ENCODE assay signal across 1 cellular context in the genomic region with DNA sequence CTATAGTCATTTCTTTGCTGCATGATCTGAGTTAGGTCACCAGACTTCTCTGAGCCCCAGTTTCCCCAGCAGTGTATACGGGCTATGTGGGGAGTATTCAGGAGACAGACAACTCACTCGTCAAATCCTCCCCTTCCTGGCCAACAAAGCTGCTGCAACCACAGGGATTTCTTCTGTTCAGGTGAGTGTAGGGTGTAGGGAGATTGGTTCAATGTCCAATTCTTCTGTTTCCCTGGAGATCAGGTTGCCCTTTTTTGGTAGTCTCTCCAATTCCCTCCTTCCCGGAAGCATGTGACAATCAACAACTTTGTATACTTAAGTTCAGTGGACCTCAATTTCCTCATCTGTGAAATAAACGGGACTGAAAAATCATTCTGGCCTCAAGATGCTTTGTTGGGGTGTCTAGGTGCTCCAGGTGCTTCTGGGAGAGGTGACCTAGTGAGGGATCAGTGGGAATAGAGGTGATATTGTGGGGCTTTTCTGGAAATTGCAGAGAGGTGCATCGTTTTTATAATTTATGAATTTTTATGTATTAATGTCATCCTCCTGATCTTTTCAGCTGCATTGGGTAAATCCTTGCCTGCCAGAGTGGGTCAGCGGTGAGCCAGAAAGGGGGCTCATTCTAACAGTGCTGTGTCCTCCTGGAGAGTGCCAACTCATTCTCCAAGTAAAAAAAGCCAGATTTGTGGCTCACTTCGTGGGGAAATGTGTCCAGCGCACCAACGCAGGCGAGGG.
TF ChIP-seq lines count a peak whose summit lies in the region.

No MANE protein-coding gene starts in this region.

TF ChIP-seq in HepG2, 621 proteins besides CTCF, POLR2A, EP300 and RAD21 (continued from another document and continues in another):
- TF ChIP-seq PRPF4 (IDR thresholded peaks at IDR 0.05; ENCODE audit: low read depth, low read length, poor library complexity, severe bottlenecking), result no peak
- TF ChIP-seq, protein P1, sequence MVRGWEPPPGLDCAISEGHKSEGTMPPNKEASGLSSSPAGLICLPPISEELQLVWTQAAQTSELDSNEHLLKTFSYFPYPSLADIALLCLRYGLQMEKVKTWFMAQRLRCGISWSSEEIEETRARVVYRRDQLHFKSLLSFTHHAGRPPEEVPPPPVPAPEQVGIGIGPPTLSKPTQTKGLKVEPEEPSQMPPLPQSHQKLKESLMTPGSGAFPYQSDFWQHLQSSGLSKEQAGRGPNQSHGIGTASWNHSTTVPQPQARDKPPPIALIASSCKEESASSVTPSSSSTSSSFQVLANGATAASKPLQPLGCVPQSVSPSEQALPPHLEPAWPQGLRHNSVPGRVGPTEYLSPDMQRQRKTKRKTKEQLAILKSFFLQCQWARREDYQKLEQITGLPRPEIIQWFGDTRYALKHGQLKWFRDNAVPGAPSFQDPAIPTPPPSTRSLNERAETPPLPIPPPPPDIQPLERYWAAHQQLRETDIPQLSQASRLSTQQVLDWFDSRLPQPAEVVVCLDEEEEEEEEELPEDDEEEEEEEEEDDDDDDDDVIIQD (CRISPR knock-in tag; IDR thresholded peaks at IDR 0.05; ENCODE audit: low read depth), result peak; percentile 62; the same call in 1 of the 2 replicates
- no peak for TF ChIP-seq SOX6 (IDR thresholded peaks at IDR 0.05)
- TF ChIP-seq SOX6 (CRISPR knock-in tag; IDR thresholded peaks at IDR 0.05), result peak; percentile 76
- TF ChIP-seq ZNF496 (CRISPR knock-in tag; IDR thresholded peaks at IDR 0.05; ENCODE audit: insufficient replicate concordance), result no peak
- TF ChIP-seq THAP11 (CRISPR knock-in tag; IDR thresholded peaks at IDR 0.05), result no peak
- peak; percentile 68; the same call in 1 of the 2 replicates for TF ChIP-seq RFX3 (CRISPR knock-in tag; IDR thresholded peaks at IDR 0.05)
- TF ChIP-seq ZBTB42 (CRISPR knock-in tag; IDR thresholded peaks at IDR 0.05), result no peak
- no peak for TF ChIP-seq ADNP (CRISPR knock-in tag; IDR thresholded peaks at IDR 0.05)
- TF ChIP-seq, protein P2, sequence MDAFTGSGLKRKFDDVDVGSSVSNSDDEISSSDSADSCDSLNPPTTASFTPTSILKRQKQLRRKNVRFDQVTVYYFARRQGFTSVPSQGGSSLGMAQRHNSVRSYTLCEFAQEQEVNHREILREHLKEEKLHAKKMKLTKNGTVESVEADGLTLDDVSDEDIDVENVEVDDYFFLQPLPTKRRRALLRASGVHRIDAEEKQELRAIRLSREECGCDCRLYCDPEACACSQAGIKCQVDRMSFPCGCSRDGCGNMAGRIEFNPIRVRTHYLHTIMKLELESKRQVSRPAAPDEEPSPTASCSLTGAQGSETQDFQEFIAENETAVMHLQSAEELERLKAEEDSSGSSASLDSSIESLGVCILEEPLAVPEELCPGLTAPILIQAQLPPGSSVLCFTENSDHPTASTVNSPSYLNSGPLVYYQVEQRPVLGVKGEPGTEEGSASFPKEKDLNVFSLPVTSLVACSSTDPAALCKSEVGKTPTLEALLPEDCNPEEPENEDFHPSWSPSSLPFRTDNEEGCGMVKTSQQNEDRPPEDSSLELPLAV (CRISPR knock-in tag; conservative IDR thresholded peaks at IDR 0.05; ENCODE audit: low read depth), result no peak
- TF ChIP-seq MBD4 (IDR thresholded peaks at IDR 0.05; ENCODE audit: borderline replicate concordance, low read length), result no peak
- no peak for TF ChIP-seq ZNF572 (CRISPR knock-in tag; IDR thresholded peaks at IDR 0.05)
- TF ChIP-seq MED8 (CRISPR knock-in tag; IDR thresholded peaks at IDR 0.05; ENCODE audit: insufficient replicate concordance), result peak; percentile 72
- TF ChIP-seq, protein P3, sequence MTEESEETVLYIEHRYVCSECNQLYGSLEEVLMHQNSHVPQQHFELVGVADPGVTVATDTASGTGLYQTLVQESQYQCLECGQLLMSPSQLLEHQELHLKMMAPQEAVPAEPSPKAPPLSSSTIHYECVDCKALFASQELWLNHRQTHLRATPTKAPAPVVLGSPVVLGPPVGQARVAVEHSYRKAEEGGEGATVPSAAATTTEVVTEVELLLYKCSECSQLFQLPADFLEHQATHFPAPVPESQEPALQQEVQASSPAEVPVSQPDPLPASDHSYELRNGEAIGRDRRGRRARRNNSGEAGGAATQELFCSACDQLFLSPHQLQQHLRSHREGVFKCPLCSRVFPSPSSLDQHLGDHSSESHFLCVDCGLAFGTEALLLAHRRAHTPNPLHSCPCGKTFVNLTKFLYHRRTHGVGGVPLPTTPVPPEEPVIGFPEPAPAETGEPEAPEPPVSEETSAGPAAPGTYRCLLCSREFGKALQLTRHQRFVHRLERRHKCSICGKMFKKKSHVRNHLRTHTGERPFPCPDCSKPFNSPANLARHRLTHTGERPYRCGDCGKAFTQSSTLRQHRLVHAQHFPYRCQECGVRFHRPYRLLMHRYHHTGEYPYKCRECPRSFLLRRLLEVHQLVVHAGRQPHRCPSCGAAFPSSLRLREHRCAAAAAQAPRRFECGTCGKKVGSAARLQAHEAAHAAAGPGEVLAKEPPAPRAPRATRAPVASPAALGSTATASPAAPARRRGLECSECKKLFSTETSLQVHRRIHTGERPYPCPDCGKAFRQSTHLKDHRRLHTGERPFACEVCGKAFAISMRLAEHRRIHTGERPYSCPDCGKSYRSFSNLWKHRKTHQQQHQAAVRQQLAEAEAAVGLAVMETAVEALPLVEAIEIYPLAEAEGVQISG (CRISPR knock-in tag; IDR thresholded peaks at IDR 0.05), result no peak
- no peak for TF ChIP-seq FOXJ3 (CRISPR knock-in tag; IDR thresholded peaks at IDR 0.05; ENCODE audit: borderline replicate concordance)
- TF ChIP-seq, protein P4, sequence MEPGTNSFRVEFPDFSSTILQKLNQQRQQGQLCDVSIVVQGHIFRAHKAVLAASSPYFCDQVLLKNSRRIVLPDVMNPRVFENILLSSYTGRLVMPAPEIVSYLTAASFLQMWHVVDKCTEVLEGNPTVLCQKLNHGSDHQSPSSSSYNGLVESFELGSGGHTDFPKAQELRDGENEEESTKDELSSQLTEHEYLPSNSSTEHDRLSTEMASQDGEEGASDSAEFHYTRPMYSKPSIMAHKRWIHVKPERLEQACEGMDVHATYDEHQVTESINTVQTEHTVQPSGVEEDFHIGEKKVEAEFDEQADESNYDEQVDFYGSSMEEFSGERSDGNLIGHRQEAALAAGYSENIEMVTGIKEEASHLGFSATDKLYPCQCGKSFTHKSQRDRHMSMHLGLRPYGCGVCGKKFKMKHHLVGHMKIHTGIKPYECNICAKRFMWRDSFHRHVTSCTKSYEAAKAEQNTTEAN (CRISPR knock-in tag; conservative IDR thresholded peaks at IDR 0.05), result no peak
- TF ChIP-seq ZNF577 (CRISPR knock-in tag; IDR thresholded peaks at IDR 0.05; ENCODE audit: borderline replicate concordance, low read depth), result no peak
- no peak for TF ChIP-seq ZNF570 (CRISPR knock-in tag; IDR thresholded peaks at IDR 0.05; ENCODE audit: borderline replicate concordance)
- no peak for TF ChIP-seq ZNF589 (CRISPR knock-in tag; conservative IDR thresholded peaks at IDR 0.05)
- peak; percentile 79 for TF ChIP-seq TGIF2 (CRISPR knock-in tag; IDR thresholded peaks at IDR 0.05)
- TF ChIP-seq PAF1 (CRISPR knock-in tag; IDR thresholded peaks at IDR 0.05), result no peak; the same call in 1 of the 2 replicates
- no peak for TF ChIP-seq HNRNPL (IDR thresholded peaks at IDR 0.05; ENCODE audit: low read depth, low read length)
- no peak for TF ChIP-seq CENPX (CRISPR knock-in tag; IDR thresholded peaks at IDR 0.05)
- TF ChIP-seq SCMH1 (CRISPR knock-in tag; IDR thresholded peaks at IDR 0.05; ENCODE audit: borderline replicate concordance), result no peak
- TF ChIP-seq, protein P5, sequence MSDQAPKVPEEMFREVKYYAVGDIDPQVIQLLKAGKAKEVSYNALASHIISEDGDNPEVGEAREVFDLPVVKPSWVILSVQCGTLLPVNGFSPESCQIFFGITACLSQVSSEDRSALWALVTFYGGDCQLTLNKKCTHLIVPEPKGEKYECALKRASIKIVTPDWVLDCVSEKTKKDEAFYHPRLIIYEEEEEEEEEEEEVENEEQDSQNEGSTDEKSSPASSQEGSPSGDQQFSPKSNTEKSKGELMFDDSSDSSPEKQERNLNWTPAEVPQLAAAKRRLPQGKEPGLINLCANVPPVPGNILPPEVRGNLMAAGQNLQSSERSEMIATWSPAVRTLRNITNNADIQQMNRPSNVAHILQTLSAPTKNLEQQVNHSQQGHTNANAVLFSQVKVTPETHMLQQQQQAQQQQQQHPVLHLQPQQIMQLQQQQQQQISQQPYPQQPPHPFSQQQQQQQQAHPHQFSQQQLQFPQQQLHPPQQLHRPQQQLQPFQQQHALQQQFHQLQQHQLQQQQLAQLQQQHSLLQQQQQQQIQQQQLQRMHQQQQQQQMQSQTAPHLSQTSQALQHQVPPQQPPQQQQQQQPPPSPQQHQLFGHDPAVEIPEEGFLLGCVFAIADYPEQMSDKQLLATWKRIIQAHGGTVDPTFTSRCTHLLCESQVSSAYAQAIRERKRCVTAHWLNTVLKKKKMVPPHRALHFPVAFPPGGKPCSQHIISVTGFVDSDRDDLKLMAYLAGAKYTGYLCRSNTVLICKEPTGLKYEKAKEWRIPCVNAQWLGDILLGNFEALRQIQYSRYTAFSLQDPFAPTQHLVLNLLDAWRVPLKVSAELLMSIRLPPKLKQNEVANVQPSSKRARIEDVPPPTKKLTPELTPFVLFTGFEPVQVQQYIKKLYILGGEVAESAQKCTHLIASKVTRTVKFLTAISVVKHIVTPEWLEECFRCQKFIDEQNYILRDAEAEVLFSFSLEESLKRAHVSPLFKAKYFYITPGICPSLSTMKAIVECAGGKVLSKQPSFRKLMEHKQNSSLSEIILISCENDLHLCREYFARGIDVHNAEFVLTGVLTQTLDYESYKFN (CRISPR knock-in tag; conservative IDR thresholded peaks at IDR 0.05), result peak; percentile 77
- TF ChIP-seq HNRNPH1 (optimal IDR thresholded peaks at IDR 0.05; ENCODE audit: low read depth, low read length), result no peak
- peak; percentile 92; the same call in 1 of the 2 replicates for TF ChIP-seq CHD4 (IDR thresholded peaks at IDR 0.05; ENCODE audit: borderline replicate concordance, low read length)
- TF ChIP-seq, protein P6, sequence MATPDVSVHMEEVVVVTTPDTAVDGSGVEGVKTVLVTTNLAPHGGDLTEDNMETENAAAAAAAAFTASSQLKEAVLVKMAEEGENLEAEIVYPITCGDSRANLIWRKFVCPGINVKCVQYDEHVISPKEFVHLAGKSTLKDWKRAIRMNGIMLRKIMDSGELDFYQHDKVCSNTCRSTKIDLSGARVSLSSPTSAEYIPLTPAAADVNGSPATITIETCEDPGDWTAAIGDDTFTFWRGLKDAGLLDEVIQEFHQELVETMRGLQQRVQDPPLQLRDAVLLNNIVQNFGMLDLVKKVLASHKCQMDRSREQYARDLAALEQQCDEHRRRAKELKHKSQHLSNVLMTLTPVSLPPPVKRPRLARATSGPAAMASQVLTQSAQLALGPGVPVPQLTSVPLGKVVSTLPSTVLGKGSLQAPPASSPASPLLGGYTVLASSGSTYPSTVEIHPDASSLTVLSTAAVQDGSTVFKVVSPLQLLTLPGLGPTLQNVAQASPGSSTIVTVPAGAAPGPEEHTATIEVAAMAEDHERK (CRISPR knock-in tag; IDR thresholded peaks at IDR 0.05; ENCODE audit: low read depth), result no peak
- peak; percentile 48; the same call in 1 of the 2 replicates for TF ChIP-seq MIER3 (CRISPR knock-in tag; IDR thresholded peaks at IDR 0.05; ENCODE audit: borderline replicate concordance)
- TF ChIP-seq ZNF234 (CRISPR knock-in tag; conservative IDR thresholded peaks at IDR 0.05), result no peak
- no peak for TF ChIP-seq RBAK (CRISPR knock-in tag; IDR thresholded peaks at IDR 0.05)
- TF ChIP-seq MTA3 (CRISPR knock-in tag; IDR thresholded peaks at IDR 0.05), result no peak
- TF ChIP-seq ZSCAN25 (CRISPR knock-in tag; IDR thresholded peaks at IDR 0.05), result no peak; the same call in 1 of the 2 replicates
- TF ChIP-seq CREM (IDR thresholded peaks at IDR 0.05), result peak; percentile 39; the same call in 1 of the 2 replicates
- no peak for TF ChIP-seq CREM (CRISPR knock-in tag; IDR thresholded peaks at IDR 0.05)
- no peak for TF ChIP-seq ZNF674 (CRISPR knock-in tag; IDR thresholded peaks at IDR 0.05; ENCODE audit: low read depth)
- TF ChIP-seq KAT8 (CRISPR knock-in tag; IDR thresholded peaks at IDR 0.05), result peak; percentile 71
- TF ChIP-seq ZNF777 (CRISPR knock-in tag; IDR thresholded peaks at IDR 0.05), result no peak
- TF ChIP-seq, protein P7, sequence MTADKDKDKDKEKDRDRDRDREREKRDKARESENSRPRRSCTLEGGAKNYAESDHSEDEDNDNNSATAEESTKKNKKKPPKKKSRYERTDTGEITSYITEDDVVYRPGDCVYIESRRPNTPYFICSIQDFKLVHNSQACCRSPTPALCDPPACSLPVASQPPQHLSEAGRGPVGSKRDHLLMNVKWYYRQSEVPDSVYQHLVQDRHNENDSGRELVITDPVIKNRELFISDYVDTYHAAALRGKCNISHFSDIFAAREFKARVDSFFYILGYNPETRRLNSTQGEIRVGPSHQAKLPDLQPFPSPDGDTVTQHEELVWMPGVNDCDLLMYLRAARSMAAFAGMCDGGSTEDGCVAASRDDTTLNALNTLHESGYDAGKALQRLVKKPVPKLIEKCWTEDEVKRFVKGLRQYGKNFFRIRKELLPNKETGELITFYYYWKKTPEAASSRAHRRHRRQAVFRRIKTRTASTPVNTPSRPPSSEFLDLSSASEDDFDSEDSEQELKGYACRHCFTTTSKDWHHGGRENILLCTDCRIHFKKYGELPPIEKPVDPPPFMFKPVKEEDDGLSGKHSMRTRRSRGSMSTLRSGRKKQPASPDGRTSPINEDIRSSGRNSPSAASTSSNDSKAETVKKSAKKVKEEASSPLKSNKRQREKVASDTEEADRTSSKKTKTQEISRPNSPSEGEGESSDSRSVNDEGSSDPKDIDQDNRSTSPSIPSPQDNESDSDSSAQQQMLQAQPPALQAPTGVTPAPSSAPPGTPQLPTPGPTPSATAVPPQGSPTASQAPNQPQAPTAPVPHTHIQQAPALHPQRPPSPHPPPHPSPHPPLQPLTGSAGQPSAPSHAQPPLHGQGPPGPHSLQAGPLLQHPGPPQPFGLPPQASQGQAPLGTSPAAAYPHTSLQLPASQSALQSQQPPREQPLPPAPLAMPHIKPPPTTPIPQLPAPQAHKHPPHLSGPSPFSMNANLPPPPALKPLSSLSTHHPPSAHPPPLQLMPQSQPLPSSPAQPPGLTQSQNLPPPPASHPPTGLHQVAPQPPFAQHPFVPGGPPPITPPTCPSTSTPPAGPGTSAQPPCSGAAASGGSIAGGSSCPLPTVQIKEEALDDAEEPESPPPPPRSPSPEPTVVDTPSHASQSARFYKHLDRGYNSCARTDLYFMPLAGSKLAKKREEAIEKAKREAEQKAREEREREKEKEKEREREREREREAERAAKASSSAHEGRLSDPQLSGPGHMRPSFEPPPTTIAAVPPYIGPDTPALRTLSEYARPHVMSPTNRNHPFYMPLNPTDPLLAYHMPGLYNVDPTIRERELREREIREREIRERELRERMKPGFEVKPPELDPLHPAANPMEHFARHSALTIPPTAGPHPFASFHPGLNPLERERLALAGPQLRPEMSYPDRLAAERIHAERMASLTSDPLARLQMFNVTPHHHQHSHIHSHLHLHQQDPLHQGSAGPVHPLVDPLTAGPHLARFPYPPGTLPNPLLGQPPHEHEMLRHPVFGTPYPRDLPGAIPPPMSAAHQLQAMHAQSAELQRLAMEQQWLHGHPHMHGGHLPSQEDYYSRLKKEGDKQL (CRISPR knock-in tag; IDR thresholded peaks at IDR 0.05; ENCODE audit: low read depth), result no peak
- no peak for TF ChIP-seq ZNF224 (CRISPR knock-in tag; IDR thresholded peaks at IDR 0.05)
- no peak for TF ChIP-seq ATF7 (IDR thresholded peaks at IDR 0.05)
- no peak for TF ChIP-seq ATF7 (CRISPR knock-in tag; IDR thresholded peaks at IDR 0.05)
- 0 out of 2 replicates have a peak, but pooled peaks have one; percentile 23 for TF ChIP-seq LCORL (IDR thresholded peaks at IDR 0.05)
- TF ChIP-seq LCORL (CRISPR knock-in tag; IDR thresholded peaks at IDR 0.05), result peak; percentile 38; the same call in 1 of the 2 replicates
- TF ChIP-seq KDM1A (CRISPR knock-in tag; IDR thresholded peaks at IDR 0.05), result no peak
- TF ChIP-seq ZNF768 (CRISPR knock-in tag; IDR thresholded peaks at IDR 0.05), result no peak
- TF ChIP-seq ZNF207 (IDR thresholded peaks at IDR 0.05; ENCODE audit: borderline replicate concordance), result no peak
- no peak for TF ChIP-seq ZNF17 (CRISPR knock-in tag; IDR thresholded peaks at IDR 0.05)
- TF ChIP-seq RCOR2 (CRISPR knock-in tag; IDR thresholded peaks at IDR 0.05), result no peak
